Comparison of ENCODE assay signal across 8 cellular contexts in genomic region chr19:52923782-52924593, GRCh38. TPM values are rescaled to one million over a fixed set of nuclear protein-coding genes. Genes with fewer than 3 reads are reported as not detected.
DNase-seq lines count a peak whose midpoint lies in the region; TF ChIP-seq lines count a peak whose summit lies in the region.

No MANE protein-coding gene starts in this region.

- H3K9me3 ChIP-seq in OCI-LY3 (ENCODE audit: insufficient read depth, low read length) = no peaks in the 10 kb centered on the region
- peaks cover 2% of the 10 kb centered on the region for H3K9me3 ChIP-seq in mesodermal cell (ENCODE audit: control insufficient read depth, low read length)
- H3K9me3 ChIP-seq in uterus = no peaks in the 10 kb centered on the region

- H3K4me1 ChIP-seq in OCI-LY3 (ENCODE audit: low read length) (peaks cover 24% of the 10 kb centered on the region), mesodermal cell (ENCODE audit: control insufficient read depth, insufficient read depth, low read length, poor library complexity, severe bottlenecking) (no peaks in the 10 kb centered on the region), uterus (peaks cover 0 to 3% of the 10 kb centered on the region in 2 donors)

- peaks cover 25% of the 10 kb centered on the region for H3K79me2 ChIP-seq in OCI-LY3 (ENCODE audit: low read length)

- H4K20me1 ChIP-seq in OCI-LY3 (ENCODE audit: insufficient read depth, low read length) = no peaks in the 10 kb centered on the region

- DNase-seq in G401 (ENCODE audit: low spot score) = peak; percentile 48
- DNase-seq in dorsolateral prefrontal cortex = peak in 6 of 10 donors; percentile 18 to 48 (median 36)
- DNase-seq in uterus = peak; percentile 38 to 52
- DNase-seq in T-helper 9 cell = no peak
- DNase-seq in glomerular visceral epithelial cell (ENCODE audit: extremely low spot score) = no peak
- no peak for DNase-seq in stimulated activated CD4-positive, alpha-beta T cell treated with anti-CD3 and anti-CD28 coated beads, Interleukin-4, amount 100 ng/mL, for 24 hours

- no peaks in the 10 kb centered on the region for H3K27me3 ChIP-seq in OCI-LY3 (ENCODE audit: low read depth, low read length)
- H3K27me3 ChIP-seq in dorsolateral prefrontal cortex = no peaks in the 10 kb centered on the region
- H3K27me3 ChIP-seq in uterus = no peaks in the 10 kb centered on the region

- H3K36me3 ChIP-seq in OCI-LY3 (replicated peaks; ENCODE audit: low read depth, low read length) = peaks cover 29% of the 10 kb centered on the region
- H3K36me3 ChIP-seq in mesodermal cell (ENCODE audit: control insufficient read depth, insufficient read depth, low read length) = peaks cover 30% of the 10 kb centered on the region
- H3K36me3 ChIP-seq in uterus = no peaks in the 10 kb centered on the region

- 79 to 88% methylated on average over 11 to 14 of the region's 18 CpGs for whole genome bisulfite sequencing in mesodermal cell (ENCODE audit: insufficient coverage in 2 of 2), 2 experiments

- TF ChIP-seq CTCF in OCI-LY3 (IDR thresholded peaks at IDR 0.05; ENCODE audit: low read depth, low read length) (no peak), dorsolateral prefrontal cortex (IDR thresholded peaks at IDR 0.05 in 54 of 56, conservative IDR thresholded peaks at IDR 0.05 in 2 of 56; ENCODE audit: low read depth in 1 of 56, partially characterized antibody in 56 of 56) (no peak), uterus (IDR thresholded peaks at IDR 0.05) (no peak)

- H3K27ac ChIP-seq in OCI-LY3 (ENCODE audit: low read length) = peak overlapping the region; percentile 87
- H3K27ac ChIP-seq in dorsolateral prefrontal cortex = peak overlapping the region in 48 of 59 donors; percentile 3 to 78 (median 50)
- H3K27ac ChIP-seq in mesodermal cell (ENCODE audit: low read depth, low read length, severe bottlenecking) = no peak overlapping the region
- H3K27ac ChIP-seq in uterus = peak overlapping the region; percentile 74 to 89

- H2AFZ ChIP-seq in OCI-LY3 (ENCODE audit: low read depth, low read length) = 0 out of 2 replicates have a peak overlapping the region, but pooled peaks have one; percentile 4

- TF ChIP-seq POLR2A in uterus (IDR thresholded peaks at IDR 0.05) = no peak

- H3K4me2 ChIP-seq in OCI-LY3 (ENCODE audit: low read length) = peak overlapping the region; percentile 83

- intact Hi-C loops in dorsolateral prefrontal cortex (cut with DNase I) = no loop called here
- intact Hi-C loops in uterus (cut with DNase I; ENCODE audit: low total_unique reads) = no loop called here

- in situ Hi-C loops in G401 (cut with HindIII; ENCODE audit: low sequenced_read_pairs) = no loop called here

- H3K4me3 ChIP-seq in OCI-LY3 (ENCODE audit: low read length) (peak overlapping the region; percentile 95), dorsolateral prefrontal cortex (peak overlapping the region in 58 of 59 donors; percentile 47 to 82 (median 69)), mesodermal cell (ENCODE audit: extremely low read depth, insufficient read depth, low read length, poor library complexity, severe bottlenecking) (peak overlapping the region; percentile 57), uterus (peak overlapping the region; percentile 65 to 78)

- H3K9ac ChIP-seq in OCI-LY3 (ENCODE audit: low read length) = peak overlapping the region; percentile 100

RNA-seq across cellular contexts. Expression of gene ZNF888, which starts 0.8 kb away (rescaled TPM):
- 1.2 and 1.8 TPM in 2 replicates for total RNA-seq in G401 (2014; rRNA removed; shearing (Covaris generic))
- 1 to 10 TPM in 118 of 120 experiments, under 1 TPM in 2; 0.81 to 5.4 (median 2.0) TPM for total RNA-seq in dorsolateral prefrontal cortex
- polyA plus RNA-seq in mesodermal cell (2013, experiment 1 of 2) = 5.3 TPM
- polyA plus RNA-seq in mesodermal cell (2013, experiment 2 of 2) = 5.9 TPM
- total RNA-seq in uterus = 10 to 100 TPM in 1 of 4 donors, 1 to 10 TPM in 2, not detected in 1; 1.5 to 34.4 (median 6.1) TPM

RNA-seq across cellular contexts. Expression of gene ZNF320, which starts 26.6 kb away (rescaled TPM):
- total RNA-seq in G401 (2014; rRNA removed; shearing (Covaris generic)) = not detected in 2 replicates
- 10 to 100 TPM; 13.8 to 49.1 (median 23.7) TPM for total RNA-seq in dorsolateral prefrontal cortex
- polyA plus RNA-seq in mesodermal cell (2013, experiment 1 of 2) = 18.9 TPM
- polyA plus RNA-seq in mesodermal cell (2013, experiment 2 of 2) = 14.3 TPM
- total RNA-seq in uterus = 10 to 100 TPM in 3 of 4 donors, 1 to 10 TPM in 1; 3.6 to 67.6 (median 15.2) TPM

RNA-seq across cellular contexts. Expression of gene ZNF816, which starts 38.7 kb away (rescaled TPM):
- total RNA-seq in G401 (2014; rRNA removed; shearing (Covaris generic)) = 6.3 and 11.6 TPM in 2 replicates
- 10 to 100 TPM in 1 of 120 experiments, 1 to 10 TPM in 119; 2.2 to 11.9 (median 5.0) TPM for total RNA-seq in dorsolateral prefrontal cortex
- polyA plus RNA-seq in mesodermal cell (2013, experiment 1 of 2) = 8.4 TPM
- 11.6 TPM for polyA plus RNA-seq in mesodermal cell (2013, experiment 2 of 2)
- total RNA-seq in uterus = 10 to 100 TPM in 2 of 4 donors, 1 to 10 TPM in 2; 3.1 to 25.4 (median 11.9) TPM

Comparison
In these comparisons a context has a peak if more than half of its experiments do, and no peak if none do; other contexts are left out.
1. DNase-seq: peak in G401 (single experiment), dorsolateral prefrontal cortex (6 of 10) and uterus (2 of 2); none in T-helper 9 cell (single experiment), glomerular visceral epithelial cell (single experiment) and stimulated activated CD4-positive, alpha-beta T cell treated with anti-CD3 and anti-CD28 coated beads, Interleukin-4, amount 100 ng/mL, for 24 hours (single experiment).
2. Peak in every context shown above with its lines, with median percentiles within 50 percentile points of each other: H3K4me3 ChIP-seq.